Comparison of ENCODE assay signal across 9 cellular contexts in genomic region chr10:30560326-30560725, GRCh38.
"Had no signal": no experiment of that assay in that cellular context is flagged by ENCODE, and none has a peak within 500 bp of the region (broad histone marks: within the 10 kb centered on the region; RNA-seq: fewer than 3 reads in every experiment).

No MANE protein-coding gene starts in this region.

- H2AFZ ChIP-seq: GM23248 had no signal

- H3K4me3 ChIP-seq: GM23248 had no signal

- H3K27ac ChIP-seq: GM23248, KMS-11 had no signal

- H3K9me3 Mint-ChIP-seq: H9 had no signal

- H3K4me3 Mint-ChIP-seq: H9 had no signal

- H3K9ac ChIP-seq: GM23248, KMS-11 had no signal

- DNase-seq: GM23248, GOT3, H9, HCEC 1CT, Karpas-422, KBM-7 had no signal

- H3K4me2 ChIP-seq: KMS-11 had no signal

- FAIRE-seq: H54, HTR-8/SVneo had no signal
